In genomic region chr1:234515411-234515810, GRCh38 we compare ENCODE assay signal across 11 cellular contexts. TPM values are rescaled to one million over a fixed set of nuclear protein-coding genes. Genes with fewer than 3 reads are reported as not detected.
DNase-seq lines count a peak whose midpoint lies in the region; ATAC-seq and TF ChIP-seq lines count a peak whose summit lies in the region.
"Had no signal": no experiment of that assay in that cellular context is flagged by ENCODE, and none has a peak within 500 bp of the region (broad histone marks: within the 10 kb centered on the region; RNA-seq: fewer than 3 reads in every experiment).

No MANE protein-coding gene starts in this region.

- H3K9me3 ChIP-seq in endodermal cell (ENCODE audit: control insufficient read depth, low read length) (no peaks in the 10 kb centered on the region), WERI-Rb-1 (ENCODE audit: severe bottlenecking) (peaks cover 2% of the 10 kb centered on the region)

- H3K36me3 Mint-ChIP-seq in endodermal cell (ENCODE audit: low read depth) = no peaks in the 10 kb centered on the region
- no peaks in the 10 kb centered on the region for H3K36me3 Mint-ChIP-seq in nephron progenitor cell (ENCODE audit: low read depth)
- no peaks in the 10 kb centered on the region for H3K36me3 Mint-ChIP-seq in T-helper 2 cell treated with Interferon-gamma antibody and Interleukin-4, amounts not matched to agents 5 μg/mL and 100 μg/mL, for 36 hours (ENCODE audit: low read depth)

- H3K4me1 Mint-ChIP-seq in endodermal cell (peaks cover 14% of the 10 kb centered on the region), nephron progenitor cell (peaks cover 33% of the 10 kb centered on the region)
- peaks cover 25% of the 10 kb centered on the region for H3K4me1 Mint-ChIP-seq in T-helper 2 cell treated with Interferon-gamma antibody and Interleukin-4, amounts not matched to agents 5 μg/mL and 100 μg/mL, for 36 hours (ENCODE audit: low read depth)

- H3K27me3 ChIP-seq in endodermal cell (ENCODE audit: control insufficient read depth, insufficient read depth, low read length, poor library complexity, severe bottlenecking) = no peaks in the 10 kb centered on the region
- no peaks in the 10 kb centered on the region for H3K27me3 ChIP-seq in WERI-Rb-1 (ENCODE audit: insufficient read depth, low read depth, severe bottlenecking)

- H3K9ac ChIP-seq in endodermal cell (ENCODE audit: extremely low read depth, low read length, poor library complexity, severe bottlenecking) = no peak overlapping the region

- TF ChIP-seq CTCF in endodermal cell (conservative IDR thresholded peaks at IDR 0.05) (no peak), nephron progenitor cell (IDR thresholded peaks at IDR 0.05) (no peak), WERI-Rb-1 (IDR thresholded peaks at IDR 0.05; ENCODE audit: low read depth, low read length) (no peak)

- H3K27ac ChIP-seq in endodermal cell (ENCODE audit: low read depth, low read length) (peak overlapping the region; percentile 48), WERI-Rb-1 (no peak overlapping the region)

- ATAC-seq in GM18867 (IDR thresholded peaks at IDR 0.05; ENCODE audit: unreplicated experiment) (no peak), GM19324 (IDR thresholded peaks at IDR 0.05; ENCODE audit: low FRiP score, unreplicated experiment) (no peak)

- H3K27me3 Mint-ChIP-seq in endodermal cell (ENCODE audit: insufficient read depth) (no peaks in the 10 kb centered on the region), nephron progenitor cell (ENCODE audit: low read depth, poor library complexity) (peaks cover 3% of the 10 kb centered on the region)
- H3K27me3 Mint-ChIP-seq in T-helper 2 cell treated with Interferon-gamma antibody and Interleukin-4, amounts not matched to agents 5 μg/mL and 100 μg/mL, for 36 hours (ENCODE audit: low read depth) = no peaks in the 10 kb centered on the region

- WGBS in endodermal cell (ENCODE audit: insufficient coverage in 1 of 2, insufficient read length in 1 of 2), 2 experiments = 68 to 71% methylated on average over 2 of the region's 2 CpGs

- H3K4me1 ChIP-seq in endodermal cell (ENCODE audit: control insufficient read depth, insufficient read depth, low read length) = peaks cover 6% of the 10 kb centered on the region

- peak; percentile 56 for DNase-seq in AG20443 (ENCODE audit: low spot score)
- peak; percentile 68 for DNase-seq in M059J (ENCODE audit: low read depth)
- DNase-seq in endodermal cell = peak; percentile 72
- DNase-seq in nephron progenitor cell = no peak
- no peak for DNase-seq in T-helper 2 cell treated with Interferon-gamma antibody and Interleukin-4, amounts not matched to agents 5 μg/mL and 100 μg/mL, for 36 hours (ENCODE audit: low spot score)
- no peak for DNase-seq in WERI-Rb-1
- DNase-seq: activated CD4-positive, alpha-beta T cell treated with anti-CD3 and anti-CD28 coated beads for 48 hours; central memory CD4-positive, alpha-beta T cell; NCI-H69 had no signal

- H3K27ac Mint-ChIP-seq in endodermal cell (peak overlapping the region; percentile 92), nephron progenitor cell (peak overlapping the region; percentile 19)
- no peak overlapping the region for H3K27ac Mint-ChIP-seq in T-helper 2 cell treated with Interferon-gamma antibody and Interleukin-4, amounts not matched to agents 5 μg/mL and 100 μg/mL, for 36 hours

- H3K9me3 Mint-ChIP-seq in endodermal cell = no peaks in the 10 kb centered on the region
- no peaks in the 10 kb centered on the region for H3K9me3 Mint-ChIP-seq in nephron progenitor cell
- H3K9me3 Mint-ChIP-seq in T-helper 2 cell treated with Interferon-gamma antibody and Interleukin-4, amounts not matched to agents 5 μg/mL and 100 μg/mL, for 36 hours = no peaks in the 10 kb centered on the region

- H3K36me3 ChIP-seq in endodermal cell (ENCODE audit: control insufficient read depth, insufficient read depth, low read length) = no peaks in the 10 kb centered on the region
- no peaks in the 10 kb centered on the region for H3K36me3 ChIP-seq in WERI-Rb-1

- no peak overlapping the region for H3K4me3 Mint-ChIP-seq in endodermal cell
- H3K4me3 Mint-ChIP-seq in nephron progenitor cell = no peak overlapping the region
- H3K4me3 Mint-ChIP-seq in T-helper 2 cell treated with Interferon-gamma antibody and Interleukin-4, amounts not matched to agents 5 μg/mL and 100 μg/mL, for 36 hours = no peak overlapping the region

- no peak overlapping the region for H3K4me3 ChIP-seq in endodermal cell (ENCODE audit: low read length)
- H3K4me3 ChIP-seq in WERI-Rb-1 (ENCODE audit: low read depth, low read length) = no peak overlapping the region

RNA-seq across cellular contexts. Expression of gene TARBP1, which starts 36.4 kb away (rescaled TPM):
- 17.1 and 27.3 TPM in 2 replicates for total RNA-seq in M059J (2014; rRNA removed; shearing (Covaris generic))
- 10 to 100 TPM; 45.3 to 62.4 TPM for total RNA-seq in endodermal cell
- 44.1 TPM for polyA plus RNA-seq in endodermal cell (2013, experiment 1 of 2)
- 34.9 TPM for polyA plus RNA-seq in endodermal cell (2013, experiment 2 of 2)

Comparison
In these comparisons a context has a peak if more than half of its experiments do, and no peak if none do; other contexts are left out.
1. DNase-seq: peak in AG20443 (single experiment), M059J (single experiment) and endodermal cell (single experiment); none in nephron progenitor cell (single experiment), T-helper 2 cell treated with Interferon-gamma antibody and Interleukin-4, amounts not matched to agents 5 μg/mL and 100 μg/mL, for 36 hours (single experiment) and WERI-Rb-1 (single experiment).